In the genomic region with DNA sequence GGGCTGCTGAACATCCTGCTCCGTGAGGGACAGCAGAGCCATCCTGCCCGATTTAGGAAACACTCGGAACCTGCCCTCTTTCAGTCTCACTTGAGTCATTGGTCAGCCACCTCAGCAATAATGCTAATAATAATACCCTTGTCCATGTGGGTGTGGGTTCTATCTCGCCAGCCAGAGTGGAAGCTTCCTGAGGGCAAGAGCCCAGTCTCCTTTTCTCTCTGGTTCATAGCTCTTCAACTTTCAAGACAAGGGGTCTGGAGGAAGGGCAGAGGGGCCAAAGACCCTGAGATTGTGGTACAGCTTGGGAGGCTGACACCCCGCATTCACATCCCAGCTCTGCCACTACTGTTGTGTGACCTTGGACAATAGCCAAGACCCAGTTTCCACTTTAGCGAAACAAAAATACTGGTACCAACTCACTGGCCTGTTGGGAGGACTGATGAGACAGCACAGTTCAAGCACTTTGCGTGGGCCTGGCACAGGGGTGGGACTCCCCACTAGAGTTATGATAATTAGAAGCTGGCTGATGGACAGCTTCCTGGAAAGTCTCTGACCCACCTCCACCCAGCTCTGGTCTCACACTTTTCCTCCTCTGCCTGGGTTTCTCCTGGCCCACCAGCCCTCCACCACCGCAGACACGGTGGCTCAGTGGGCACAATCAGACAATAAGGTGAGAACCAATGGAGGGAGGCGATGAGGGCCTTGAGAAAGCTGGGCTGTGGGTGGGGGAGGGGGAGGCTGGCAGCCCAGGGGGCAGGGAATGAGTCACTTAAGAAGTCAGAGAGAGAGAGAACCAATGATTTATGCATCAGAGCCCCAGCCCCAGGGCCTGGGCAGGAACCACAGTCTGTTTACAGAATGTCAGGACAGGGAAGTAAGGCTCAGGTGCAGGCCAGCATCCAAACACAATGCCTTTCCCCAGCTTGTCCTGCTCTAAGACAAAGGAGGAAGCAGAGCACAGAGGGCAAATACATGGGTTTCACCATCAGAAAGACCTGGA, we compare ENCODE assay signal across 13 cellular contexts. TPM values are rescaled to one million over a fixed set of nuclear protein-coding genes. Genes with fewer than 3 reads are reported as not detected.
DNase-seq lines count a peak whose midpoint lies in the region; ATAC-seq and TF ChIP-seq lines count a peak whose summit lies in the region.
"Had no signal": no experiment of that assay in that cellular context is flagged by ENCODE, and none has a peak within 500 bp of the region (broad histone marks: within the 10 kb centered on the region; RNA-seq: fewer than 3 reads in every experiment).

No MANE protein-coding gene starts in this region.

- WGBS in mammary epithelial cell (ENCODE audit: low coverage, missing lambda C conversion rate) = 82% methylated on average over 8 of the region's 10 CpGs

- BruUV-seq in mammary epithelial cell (replicated peaks; lab: Mats Ljungman, UMichigan) = no TSS peak

- CTCF ChIA-PET in mammary epithelial cell (lab: Charles Lee; ENCODE audit: low non-redundant PET) = no interaction called here

- ATAC-seq in GM21619 (IDR thresholded peaks at IDR 0.05; ENCODE audit: unreplicated experiment) (no peak), HG02571 (IDR thresholded peaks at IDR 0.05; ENCODE audit: unreplicated experiment) (no peak), HG03521 (IDR thresholded peaks at IDR 0.05; ENCODE audit: unreplicated experiment) (no peak)
- ATAC-seq: effector memory CD8-positive, alpha-beta T cell had no signal

- dilution Hi-C loops in mammary epithelial cell (cut with HindIII; ENCODE audit: low sequenced_read_pairs) = loop anchor here (5.0 kb wide), 2 partner anchors 73 to 87 kb away; no protein-coding TSS in a partner anchor

- no peak overlapping the region for H3K4me3 ChIP-seq in mammary epithelial cell (replicated peaks in 1 of 3; ENCODE audit: insufficient read depth in 1 of 3, low read depth in 2 of 3, low read length in 3 of 3)

- no peak for TF ChIP-seq CTCF in mammary epithelial cell (conservative IDR thresholded peaks at IDR 0.05 in 1 of 2, IDR thresholded peaks at IDR 0.05 in 1 of 2; ENCODE audit: extremely low read depth in 1 of 2, insufficient read depth in 1 of 2, low read depth in 1 of 2, low read length in 2 of 2)

- H3K36me3 ChIP-seq in mammary epithelial cell (ENCODE audit: insufficient read depth, low read length) = no peaks in the 10 kb centered on the region

- peak; percentile 36 for DNase-seq in COLO668 (lab: John Stamatoyannopoulos, UW; ENCODE audit: unreplicated experiment)
- DNase-seq in KBM-7 = peak; percentile 19
- peak; percentile 35 for DNase-seq in mammary epithelial cell
- DNase-seq in left kidney (ENCODE audit: low read depth, low spot score) = peak; percentile 80
- DNase-seq in SHP77 (lab: John Stamatoyannopoulos, UW) = no peak
- DNase-seq: activated T-cell treated with anti-CD3 and anti-CD28 coated beads, Interleukin-2, amount 50 U/mL, for 72 hours; DND-41; effector memory CD8-positive, alpha-beta T cell; NCI-H1105 had no signal

- no peak overlapping the region for H3K9ac ChIP-seq in mammary epithelial cell (ENCODE audit: insufficient read depth, low read length)

- no peak overlapping the region for H3K27ac ChIP-seq in mammary epithelial cell (ENCODE audit: insufficient read depth, low read depth, low read length)

- no peak overlapping the region for H2AFZ ChIP-seq in mammary epithelial cell (ENCODE audit: low read depth, low read length)

- H3K4me2 ChIP-seq in mammary epithelial cell (ENCODE audit: insufficient read depth, low read depth, low read length) = no peak overlapping the region

- no peaks in the 10 kb centered on the region for H3K4me1 ChIP-seq in mammary epithelial cell (ENCODE audit: insufficient read depth, low read length)

- intact Hi-C loops in mammary epithelial cell (cut with micrococcal nuclease) = no loop called here

- in situ Hi-C loops in KBM-7 (cut with MboI; ENCODE audit: low pct_unique_long_range_greater_than_20kb, low sequenced_read_pairs) (no loop called here), mammary epithelial cell (cut with MboI; ENCODE audit: low sequenced_read_pairs in 2 of 2) (no loop called here)

- H4K20me1 ChIP-seq in mammary epithelial cell (ENCODE audit: insufficient read depth, low read length) = no peaks in the 10 kb centered on the region

- no peaks in the 10 kb centered on the region for H3K79me2 ChIP-seq in mammary epithelial cell (ENCODE audit: insufficient read depth, low read length)

- no peaks in the 10 kb centered on the region for H3K27me3 ChIP-seq in mammary epithelial cell (ENCODE audit: insufficient read depth, low read length)

- no peaks in the 10 kb centered on the region for H3K9me3 ChIP-seq in mammary epithelial cell (replicated peaks; ENCODE audit: insufficient read depth, low read length)

RNA-seq across cellular contexts. Expression of a gene that starts 9.6 kb away (rescaled TPM):
- not detected for total RNA-seq in mammary epithelial cell
- polyA plus RNA-seq in mammary epithelial cell = not detected
- polyA minus RNA-seq in mammary epithelial cell = not detected

RNA-seq across cellular contexts. Expression of a gene that starts 51.1 kb away (rescaled TPM):
- total RNA-seq in mammary epithelial cell = 1 to 10 TPM; 3.3 to 3.8 TPM
- polyA plus RNA-seq in mammary epithelial cell = 2.5 TPM
- polyA minus RNA-seq in mammary epithelial cell = 3.3 TPM

RNA-seq across cellular contexts. Expression of a gene that starts 56.5 kb away (rescaled TPM):
- not detected for total RNA-seq in mammary epithelial cell
- not detected for polyA plus RNA-seq in mammary epithelial cell
- not detected for polyA minus RNA-seq in mammary epithelial cell
- total RNA-seq: activated T-cell treated with anti-CD3 and anti-CD28 coated beads, Interleukin-2, amount 50 U/mL, for 72 hours; subcutaneous adipose tissue had no signal

Comparison
In these comparisons a context has a peak if more than half of its experiments do, and no peak if none do; other contexts are left out.
1. DNase-seq: peak in COLO668 (single experiment), KBM-7 (single experiment), mammary epithelial cell (single experiment) and left kidney (single experiment); none in SHP77 (0 of 2).